Comparison of ENCODE assay signal across 8 cellular contexts in genomic region chr16:89489731-89490385, GRCh38. TPM values are rescaled to one million over a fixed set of nuclear protein-coding genes. Genes with fewer than 3 reads are reported as not detected.
DNase-seq lines count a peak whose midpoint lies in the region; ATAC-seq and TF ChIP-seq lines count a peak whose summit lies in the region.

No MANE protein-coding gene starts in this region.

- no peaks in the 10 kb centered on the region for H3K9me2 ChIP-seq in MM.1S (replicated peaks; ENCODE audit: insufficient read depth, low read length)

- peaks cover 12 to 78% (median 54%) of the 10 kb centered on the region in 4 donors for H3K4me1 Mint-ChIP-seq in CD4-positive, CD25-positive, alpha-beta regulatory T cell
- peaks cover 49 to 53% of the 10 kb centered on the region in 2 donors for H3K4me1 Mint-ChIP-seq in effector memory CD8-positive, alpha-beta T cell (ENCODE audit: low read depth in 2 of 2)
- H3K4me1 Mint-ChIP-seq in neural crest cell: peaks cover 55% of the 10 kb centered on the region

- no peaks in the 10 kb centered on the region for H3K9me3 ChIP-seq in CD4-positive, CD25-positive, alpha-beta regulatory T cell (ENCODE audit: control insufficient read depth in 2 of 2, low read length in 2 of 2)
- no peaks in the 10 kb centered on the region for H3K9me3 ChIP-seq in MM.1S (replicated peaks; ENCODE audit: insufficient read depth, low read length)

- H4K20me1 ChIP-seq in MM.1S (ENCODE audit: insufficient read depth, low read length): peaks cover 27% of the 10 kb centered on the region

- H3K27ac ChIP-seq in CD4-positive, CD25-positive, alpha-beta regulatory T cell (ENCODE audit: insufficient read depth, low read length, poor library complexity, severe bottlenecking): peak overlapping the region; percentile 97
- peak overlapping the region; percentile 87; the same call in 1 of the 2 replicates for H3K27ac ChIP-seq in MM.1S (ENCODE audit: low read length)

- H3K9me3 Mint-ChIP-seq in CD4-positive, CD25-positive, alpha-beta regulatory T cell: peaks cover 0 to 2% (median 0%) of the 10 kb centered on the region in 7 donors
- H3K9me3 Mint-ChIP-seq in effector memory CD8-positive, alpha-beta T cell: no peaks in the 10 kb centered on the region
- no peaks in the 10 kb centered on the region for H3K9me3 Mint-ChIP-seq in neural crest cell

- H3K27me3 Mint-ChIP-seq in CD4-positive, CD25-positive, alpha-beta regulatory T cell: peaks cover 6% of the 10 kb centered on the region
- no peaks in the 10 kb centered on the region for H3K27me3 Mint-ChIP-seq in effector memory CD8-positive, alpha-beta T cell
- H3K27me3 Mint-ChIP-seq in neural crest cell (ENCODE audit: low read depth): no peaks in the 10 kb centered on the region

- H3K27ac Mint-ChIP-seq in CD4-positive, CD25-positive, alpha-beta regulatory T cell: peak overlapping the region in 2 of 3 donors; percentile 96 to 98
- H3K27ac Mint-ChIP-seq in effector memory CD8-positive, alpha-beta T cell: peak overlapping the region; percentile 77 to 91
- H3K27ac Mint-ChIP-seq in neural crest cell (ENCODE audit: unreplicated experiment): no peak overlapping the region

- no peaks in the 10 kb centered on the region for H3K27me3 ChIP-seq in CD4-positive, CD25-positive, alpha-beta regulatory T cell (ENCODE audit: control insufficient read depth, insufficient read depth, low read length)
- H3K27me3 ChIP-seq in MM.1S (replicated peaks; ENCODE audit: insufficient read depth, low read length): no peaks in the 10 kb centered on the region

- peaks cover 59% of the 10 kb centered on the region for H3K4me1 ChIP-seq in CD4-positive, CD25-positive, alpha-beta regulatory T cell (ENCODE audit: control insufficient read depth, insufficient read depth, low read length, poor library complexity, severe bottlenecking)
- H3K4me1 ChIP-seq in MM.1S (ENCODE audit: low read length): peaks cover 18% of the 10 kb centered on the region

- peaks cover 5% of the 10 kb centered on the region for H3K36me3 ChIP-seq in CD4-positive, CD25-positive, alpha-beta regulatory T cell (ENCODE audit: control insufficient read depth, insufficient read depth, low read length)
- H3K36me3 ChIP-seq in MM.1S (replicated peaks; ENCODE audit: insufficient read depth, low read length): no peaks in the 10 kb centered on the region

- no peak for TF ChIP-seq CTCF in MM.1S (IDR thresholded peaks at IDR 0.05; ENCODE audit: low read length)
- no peak for TF ChIP-seq CTCF in neural crest cell (conservative IDR thresholded peaks at IDR 0.05)

- H3K79me2 ChIP-seq in MM.1S (ENCODE audit: low read length): peaks cover 58% of the 10 kb centered on the region

- peaks cover 8% of the 10 kb centered on the region for H3F3A ChIP-seq in MM.1S (ENCODE audit: insufficient read depth, low read length)

- H2AFZ ChIP-seq in MM.1S (ENCODE audit: low read length): no peak overlapping the region

- H3K36me3 Mint-ChIP-seq in CD4-positive, CD25-positive, alpha-beta regulatory T cell: peaks cover 8% of the 10 kb centered on the region
- peaks cover 32% of the 10 kb centered on the region for H3K36me3 Mint-ChIP-seq in effector memory CD8-positive, alpha-beta T cell (ENCODE audit: insufficient read depth)
- no peaks in the 10 kb centered on the region for H3K36me3 Mint-ChIP-seq in neural crest cell (ENCODE audit: low read depth)

- H3K9ac ChIP-seq in MM.1S (ENCODE audit: low read length): peak overlapping the region; percentile 89; the same call in 1 of the 2 replicates

- H3K4me2 ChIP-seq in MM.1S (ENCODE audit: low read depth, low read length): no peak overlapping the region

- H3K4me3 ChIP-seq in CD4-positive, CD25-positive, alpha-beta regulatory T cell (ENCODE audit: low read depth, low read length): no peak overlapping the region
- no peak overlapping the region; the same call in 1 of the 2 replicates for H3K4me3 ChIP-seq in MM.1S (ENCODE audit: low read length)

- no peak for ATAC-seq in CD4-positive, CD25-positive, alpha-beta regulatory T cell (ENCODE audit: low read depth in 2 of 2)
- ATAC-seq in effector memory CD8-positive, alpha-beta T cell (replicated peaks): no peak

- DNase-seq in CD4-positive, CD25-positive, alpha-beta regulatory T cell: no peak
- no peak for DNase-seq in MM.1S
- DNase-seq in effector memory CD8-positive, alpha-beta T cell: no peak
- DNase-seq in neural crest cell (ENCODE audit: low read depth, low spot score): no peak
- no peak for DNase-seq in mesenteric fat pad (ENCODE audit: low spot score)
- no peak for DNase-seq in T-helper 9 cell
- DNase-seq in OCI-M2 (lab: John Stamatoyannopoulos, UW; ENCODE audit: unreplicated experiment): no peak
- DNase-seq in DMS 273 (lab: John Stamatoyannopoulos, UW; ENCODE audit: unreplicated experiment): no peak

- H3K4me3 Mint-ChIP-seq in CD4-positive, CD25-positive, alpha-beta regulatory T cell: peak overlapping the region; percentile 92 to 97 (median 95)
- peak overlapping the region; percentile 83 to 87 for H3K4me3 Mint-ChIP-seq in effector memory CD8-positive, alpha-beta T cell
- H3K4me3 Mint-ChIP-seq in neural crest cell: peak overlapping the region; percentile 93

RNA-seq across cellular contexts. Expression of gene ANKRD11, which starts 0.5 kb away (rescaled TPM):
- total RNA-seq in CD4-positive, CD25-positive, alpha-beta regulatory T cell: 323 TPM
- 10 to 100 TPM in 3 of 4 donors, 1 to 10 TPM in 1; 8.7 to 19.4 (median 14.3) TPM for polyA plus RNA-seq in CD4-positive, CD25-positive, alpha-beta regulatory T cell
- 144 and 164 TPM in 2 replicates for total RNA-seq in neural crest cell
- 120 TPM for total RNA-seq in mesenteric fat pad

RNA-seq across cellular contexts. Expression of gene SPG7, which starts 18.3 kb away (rescaled TPM):
- total RNA-seq in CD4-positive, CD25-positive, alpha-beta regulatory T cell: 184 TPM
- 10 to 100 TPM; 34.4 to 41.4 (median 38.1) TPM for polyA plus RNA-seq in CD4-positive, CD25-positive, alpha-beta regulatory T cell
- total RNA-seq in neural crest cell (134 and 137 TPM in 2 replicates), mesenteric fat pad (90.0 TPM)
